8 cellular contexts compared by ENCODE assay signal in genomic region chr13:46126552-46127171, GRCh38. TPM values are rescaled to one million over a fixed set of nuclear protein-coding genes. Genes with fewer than 3 reads are reported as not detected.
DNase-seq lines count a peak whose midpoint lies in the region; ATAC-seq, FAIRE-seq and TF ChIP-seq lines count a peak whose summit lies in the region.

No MANE protein-coding gene starts in this region.

- DNase-seq in AG09319 (ENCODE audit: extremely low read depth, low read depth) = peak; percentile 23
- DNase-seq in NOMO-1 treated with DMSO at 0.1 percent for 48 hours (lab: John Stamatoyannopoulos, UW; ENCODE audit: unreplicated experiment) = peak; percentile 86
- peak; percentile 15 to 27 for DNase-seq in activated CD8-positive, alpha-beta memory T cell treated with anti-CD3 and anti-CD28 coated beads for 4 hours (ENCODE audit: low read depth in 2 of 2)
- peak; percentile 85 for DNase-seq in endothelial cell of umbilical vein (ENCODE audit: low read depth, low spot score)
- DNase-seq in naive thymus-derived CD4-positive, alpha-beta T cell = peak; percentile 44 to 74 (median 66)
- DNase-seq in stimulated activated naive CD8-positive, alpha-beta T cell treated with anti-CD3 and anti-CD28 coated beads, Interleukin-15, Interleukin-2, amounts not matched to agents 100 U/mL and 50 U/mL, for 24 hours = peak; percentile 68

- peaks cover 0 to 2% (median 0%) of the 10 kb centered on the region in 5 donors for H3K27me3 Mint-ChIP-seq in naive thymus-derived CD4-positive, alpha-beta T cell

- dilution Hi-C loops in endothelial cell of umbilical vein (cut with MboI; ENCODE audit: extremely low pct_ligation_motif_present, low sequenced_read_pairs) = no loop called here

- POLR2A ChIA-PET in endothelial cell of umbilical vein (lab: Charles Lee) = no interaction called here
- POLR2A ChIA-PET in naive thymus-derived CD4-positive, alpha-beta T cell (lab: Charles Lee) = interaction anchor here (0.6 to 2.3 kb wide), 8 partner anchors 9 to 195 kb away, joined by 3 to 13 read pairs (median 4); partner anchors contain the start of gene ZC3H13

- TF ChIP-seq POLR2A in endothelial cell of umbilical vein (IDR thresholded peaks at IDR 0.05; ENCODE audit: low read depth, low read length) = no peak

- BruUV-seq in endothelial cell of umbilical vein (replicated peaks; lab: Mats Ljungman, UMichigan) = no TSS peak

- H3K4me1 ChIP-seq in endothelial cell of umbilical vein (ENCODE audit: control insufficient read depth, extremely low read depth, insufficient read depth, low read length) = peaks cover 22% of the 10 kb centered on the region
- H3K4me1 ChIP-seq in naive thymus-derived CD4-positive, alpha-beta T cell (ENCODE audit: control insufficient read depth in 2 of 2, insufficient read depth in 2 of 2, low read length in 2 of 2) = peaks cover 11 to 32% of the 10 kb centered on the region in 2 donors

- H3K36me3 ChIP-seq in endothelial cell of umbilical vein (ENCODE audit: control insufficient read depth in 2 of 2, extremely low read depth in 1 of 2, insufficient read depth in 2 of 2, low read length in 2 of 2) = no peaks in the 10 kb centered on the region
- peaks cover 16 to 56% (median 48%) of the 10 kb centered on the region in 3 experiments for H3K36me3 ChIP-seq in naive thymus-derived CD4-positive, alpha-beta T cell (ENCODE audit: control insufficient read depth in 2 of 3, insufficient read depth in 3 of 3, low read length in 3 of 3)

- H3K4me3 ChIP-seq in endothelial cell of umbilical vein (replicated peaks in 1 of 3; ENCODE audit: insufficient read depth in 1 of 3, low read depth in 1 of 3, low read length in 3 of 3) = no peak overlapping the region
- H3K4me3 ChIP-seq in naive thymus-derived CD4-positive, alpha-beta T cell (ENCODE audit: low read length) = no peak overlapping the region

- no peaks in the 10 kb centered on the region for H3K9me3 ChIP-seq in endothelial cell of umbilical vein (replicated peaks; ENCODE audit: control insufficient read depth, insufficient read depth, low read length)
- H3K9me3 ChIP-seq in naive thymus-derived CD4-positive, alpha-beta T cell (ENCODE audit: control insufficient read depth in 2 of 3, low read length in 3 of 3) = no peaks in the 10 kb centered on the region

- peaks cover 6 to 42% (median 28%) of the 10 kb centered on the region in 5 donors for H3K36me3 Mint-ChIP-seq in naive thymus-derived CD4-positive, alpha-beta T cell

- TF ChIP-seq CTCF in AG09319 (IDR thresholded peaks at IDR 0.05; ENCODE audit: low read depth, low read length) (peak; percentile 90), endothelial cell of umbilical vein (IDR thresholded peaks at IDR 0.05; ENCODE audit: extremely low read depth in 1 of 2, insufficient read depth in 1 of 2, low read depth in 1 of 2, low read length in 2 of 2) (peak; percentile 86 to 97)

- H3K4me1 Mint-ChIP-seq in naive thymus-derived CD4-positive, alpha-beta T cell = peaks cover 36 to 55% (median 50%) of the 10 kb centered on the region in 7 donors

- H2AFZ ChIP-seq in endothelial cell of umbilical vein (ENCODE audit: low read depth, low read length) = no peak overlapping the region

- peak; percentile 96 for FAIRE-seq in endothelial cell of umbilical vein (lab: Jason Lieb, UNC)

- intact Hi-C loops in endothelial cell of umbilical vein (cut with micrococcal nuclease) = loop anchor here (1.0 to 5.0 kb wide), 6 partner anchors 74 to 754 kb away; partner anchors contain the start of gene ZC3H13
- intact Hi-C loops in naive thymus-derived CD4-positive, alpha-beta T cell (cut with micrococcal nuclease) = loop anchor here (1.0 to 10.0 kb wide), 12 partner anchors 32 to 615 kb away; partner anchors contain the start of gene ZC3H13 (in 2 of the 2)

- H3K27me3 ChIP-seq in endothelial cell of umbilical vein (ENCODE audit: control insufficient read depth in 2 of 2, insufficient read depth in 2 of 2, low read length in 2 of 2) = peaks cover 16 to 21% of the 10 kb centered on the region in 2 experiments
- H3K27me3 ChIP-seq in naive thymus-derived CD4-positive, alpha-beta T cell (ENCODE audit: control insufficient read depth in 2 of 2, insufficient read depth in 2 of 2, low read length in 2 of 2) = no peaks in the 10 kb centered on the region

- H3K4me2 ChIP-seq in endothelial cell of umbilical vein (ENCODE audit: insufficient read depth, low read length) = no peak overlapping the region

- ATAC-seq in GM18519 (IDR thresholded peaks at IDR 0.05; ENCODE audit: low FRiP score, unreplicated experiment) = peak; percentile 60
- ATAC-seq in HG03439 (IDR thresholded peaks at IDR 0.05; ENCODE audit: unreplicated experiment) = peak; percentile 78
- peak; percentile 94 for ATAC-seq in naive thymus-derived CD4-positive, alpha-beta T cell
- ATAC-seq in stimulated activated naive CD8-positive, alpha-beta T cell treated with anti-CD3 and anti-CD28 coated beads, Interleukin-15, Interleukin-2, amounts not matched to agents 100 U/mL and 50 U/mL, for 24 hours = peak; percentile 84

- H3K9me3 Mint-ChIP-seq in naive thymus-derived CD4-positive, alpha-beta T cell = no peaks in the 10 kb centered on the region

- peak overlapping the region; percentile 60 to 96 (median 87) for H3K27ac Mint-ChIP-seq in naive thymus-derived CD4-positive, alpha-beta T cell

- no peaks in the 10 kb centered on the region for H3K9me1 ChIP-seq in endothelial cell of umbilical vein (replicated peaks; ENCODE audit: control insufficient read depth, extremely low read depth, insufficient read depth, low read length)

- no peak overlapping the region for H3K27ac ChIP-seq in endothelial cell of umbilical vein (ENCODE audit: insufficient read depth, low read depth, low read length)
- H3K27ac ChIP-seq in naive thymus-derived CD4-positive, alpha-beta T cell (ENCODE audit: low read depth, low read length) = peak overlapping the region; percentile 66

- H3K4me3 Mint-ChIP-seq in naive thymus-derived CD4-positive, alpha-beta T cell = peak overlapping the region in 3 of 10 donors; percentile 6 to 34 (median 8)

- H3K9ac ChIP-seq in endothelial cell of umbilical vein (replicated peaks; ENCODE audit: extremely low read depth, insufficient read depth, low read length) = no peak overlapping the region

- no peaks in the 10 kb centered on the region for H3K79me2 ChIP-seq in endothelial cell of umbilical vein (ENCODE audit: control insufficient read depth, insufficient read depth, low read length)

- no peaks in the 10 kb centered on the region for H4K20me1 ChIP-seq in endothelial cell of umbilical vein (replicated peaks; ENCODE audit: control insufficient read depth, extremely low read depth, insufficient read depth, low read length)

- CTCF ChIA-PET in endothelial cell of umbilical vein (lab: Charles Lee) = interaction anchor here (0.6 to 2.8 kb wide), 51 partner anchors 8 to 784 kb away, joined by 3 to 110 read pairs (median 4); partner anchors contain the start of gene ZC3H13
- CTCF ChIA-PET in naive thymus-derived CD4-positive, alpha-beta T cell (lab: Charles Lee) = interaction anchor here (0.7 to 2.5 kb wide), 28 partner anchors 9 to 616 kb away, joined by 3 to 10 read pairs (median 4); no protein-coding TSS in a partner anchor

TF ChIP-seq in endothelial cell of umbilical vein, 7 proteins besides CTCF, POLR2A, EP300 and RAD21:
- TF ChIP-seq GATA2 (IDR thresholded peaks at IDR 0.05; ENCODE audit: insufficient read depth, insufficient read length, low read depth, low read length) (peak; percentile 22), MYC (IDR thresholded peaks at IDR 0.05; ENCODE audit: low read depth, low read length) (no peak)

RNA-seq across cellular contexts. Expression of gene CPB2, which starts 21.8 kb away (rescaled TPM):
- total RNA-seq in endothelial cell of umbilical vein = not detected in 2 replicates
- polyA plus RNA-seq in endothelial cell of umbilical vein = not detected in 2 replicates
- polyA plus RNA-seq in endothelial cell of umbilical vein (2011; cell fraction: cytosol; rRNA removed) = not detected in 2 replicates
- polyA plus RNA-seq in endothelial cell of umbilical vein (2011; cell fraction: nucleus; rRNA removed) = not detected in 2 replicates
- not detected in 2 replicates for polyA plus RNA-seq in endothelial cell of umbilical vein (2012)
- not detected in 2 replicates for polyA minus RNA-seq in endothelial cell of umbilical vein
- polyA minus RNA-seq in endothelial cell of umbilical vein (2011; cell fraction: cytosol; rRNA and poly(A)+ RNA removed) = not detected
- polyA minus RNA-seq in endothelial cell of umbilical vein (2011; cell fraction: nucleus; rRNA and poly(A)+ RNA removed) = not detected in 2 replicates
- total RNA-seq in naive thymus-derived CD4-positive, alpha-beta T cell = not detected
- not detected for polyA plus RNA-seq in naive thymus-derived CD4-positive, alpha-beta T cell

RNA-seq across cellular contexts. Expression of gene LCP1, which starts 55.3 kb away (rescaled TPM):
- 0.14 and 0.38 TPM in 2 replicates for total RNA-seq in endothelial cell of umbilical vein
- 0.08 and 0.18 TPM in 2 replicates for polyA plus RNA-seq in endothelial cell of umbilical vein
- 0.05 and 0.10 TPM in 2 replicates for polyA plus RNA-seq in endothelial cell of umbilical vein (2011; cell fraction: cytosol; rRNA removed)
- 0.14 and 0.16 TPM in 2 replicates for polyA plus RNA-seq in endothelial cell of umbilical vein (2011; cell fraction: nucleus; rRNA removed)
- polyA plus RNA-seq in endothelial cell of umbilical vein (2012) = 0.21 TPM in 1 of 2 replicates, not detected in the other
- polyA minus RNA-seq in endothelial cell of umbilical vein = 1.0 and 3.1 TPM in 2 replicates
- not detected for polyA minus RNA-seq in endothelial cell of umbilical vein (2011; cell fraction: cytosol; rRNA and poly(A)+ RNA removed)
- polyA minus RNA-seq in endothelial cell of umbilical vein (2011; cell fraction: nucleus; rRNA and poly(A)+ RNA removed) = not detected in 2 replicates
- total RNA-seq in naive thymus-derived CD4-positive, alpha-beta T cell = 100 to 1,000 TPM; 293 to 989 (median 355) TPM
- polyA plus RNA-seq in naive thymus-derived CD4-positive, alpha-beta T cell = 100 to 1,000 TPM; 764 to 902 TPM

Comparison
In these comparisons a context has a peak if more than half of its experiments do, and no peak if none do; other contexts are left out.
1. DNase-seq: peak in every context shown above with its lines; median percentile 86 in NOMO-1 treated with DMSO at 0.1 percent for 48 hours; 85 in endothelial cell of umbilical vein; 68 in stimulated activated naive CD8-positive, alpha-beta T cell treated with anti-CD3 and anti-CD28 coated beads, Interleukin-15, Interleukin-2, amounts not matched to agents 100 U/mL and 50 U/mL, for 24 hours; 66 in naive thymus-derived CD4-positive, alpha-beta T cell; 23 in AG09319; 21 in activated CD8-positive, alpha-beta memory T cell treated with anti-CD3 and anti-CD28 coated beads for 4 hours.
2. RNA of gene LCP1, which starts 55.3 kb away (total RNA-seq): 293 to 989 TPM in naive thymus-derived CD4-positive, alpha-beta T cell; 0.14 to 0.38 TPM in endothelial cell of umbilical vein; every median in the first group is over 100 times any median in the second.
3. Peak in every context shown above with its lines, with median percentiles within 50 percentile points of each other: ATAC-seq.